ENCODE assay signal across 1 cellular context in genomic region chr11:36373040-36374010, GRCh38.
TF ChIP-seq lines count a peak whose summit lies in the region.

No MANE protein-coding gene starts in this region.

TF ChIP-seq in HEK293T, 16 proteins besides CTCF, POLR2A, EP300 and RAD21 (continued from another document):
- TF ChIP-seq LEF1 (IDR thresholded peaks at IDR 0.05; ENCODE audit: borderline replicate concordance): no peak
